23 cellular contexts compared by ENCODE assay signal in the genomic region with DNA sequence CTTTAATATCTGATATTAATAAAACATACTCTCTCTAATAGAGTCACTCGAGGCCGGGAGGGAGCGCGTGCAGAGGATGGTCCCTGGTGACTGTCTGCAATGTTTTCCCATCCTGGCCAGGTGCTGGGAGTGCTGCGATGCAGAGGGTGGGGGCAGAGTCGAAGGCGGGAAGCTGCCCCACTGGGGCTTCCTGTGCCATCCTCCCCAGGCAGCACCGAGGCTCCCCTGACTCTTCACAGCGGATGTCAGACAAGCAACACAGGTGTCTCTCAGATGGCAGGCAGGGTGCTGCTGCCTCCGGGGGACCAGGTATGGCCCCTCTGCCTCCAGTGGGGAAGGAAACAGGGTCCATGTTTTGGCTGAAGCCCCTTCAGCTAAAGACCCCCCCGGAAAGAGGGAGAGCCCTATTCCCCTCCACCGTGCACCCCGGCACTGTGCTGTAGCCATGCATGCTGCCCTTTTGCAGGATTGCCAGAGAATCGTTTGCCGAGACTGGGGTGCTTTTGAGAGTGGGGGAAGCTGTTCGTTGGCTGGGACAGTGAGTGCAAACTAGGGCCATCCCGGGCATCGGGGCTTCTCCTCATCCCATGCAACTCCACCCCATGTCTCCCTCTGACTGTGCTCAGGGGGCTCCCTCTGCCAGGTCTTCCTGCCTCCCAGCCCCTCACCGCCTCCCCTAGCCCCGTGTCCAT.
"Had no signal": no experiment of that assay in that cellular context is flagged by ENCODE, and none has a peak within 500 bp of the region (broad histone marks: within the 10 kb centered on the region; RNA-seq: fewer than 3 reads in every experiment).

No MANE protein-coding gene starts in this region.

- H3K36me3 ChIP-seq: neural progenitor cell, pancreas, suprapubic skin, transverse colon, upper lobe of right lung, uterus had no signal

- H3K27me3 Mint-ChIP-seq: stimulated activated naive CD8-positive, alpha-beta T cell treated with anti-CD3 and anti-CD28 coated beads, Interleukin-15, amount 100 ng/mL, for 72 hours had no signal

- H3K9ac ChIP-seq: neural progenitor cell had no signal

- H3K4me3 Mint-ChIP-seq: mesothelial cell of epicardium; nephron; neural progenitor cell; stimulated activated naive CD8-positive, alpha-beta T cell treated with anti-CD3 and anti-CD28 coated beads, Interleukin-15, amount 100 ng/mL, for 72 hours had no signal

- H3K9me3 ChIP-seq: mucosa of descending colon, pancreas, suprapubic skin, transverse colon, upper lobe of right lung, uterus had no signal

- H3K4me1 Mint-ChIP-seq: mesothelial cell of epicardium, naive B cell, nephron had no signal

- H3K27ac ChIP-seq: dorsolateral prefrontal cortex, neural progenitor cell, pancreas, suprapubic skin, transverse colon, upper lobe of right lung, uterus had no signal

- ATAC-seq: left lobe of liver; mucosa of descending colon; pancreas; sciatic nerve; stimulated activated naive CD8-positive, alpha-beta T cell treated with anti-CD3 and anti-CD28 coated beads, Interleukin-15, amount 100 ng/mL, for 72 hours; upper lobe of right lung had no signal

- H3K27me3 ChIP-seq: neural progenitor cell, pancreas, uterus had no signal

- DNase-seq: effector CD4-positive, alpha-beta T cell; head of caudate nucleus; mesenchymal stem cell; naive B cell; nucleus accumbens; stimulated activated CD4-positive, alpha-beta T cell treated with anti-CD3 and anti-CD28 coated beads, Interleukin-12 subunit alpha, Interleukin-12 subunit beta, amount 100 ng/mL, for 4 hours; stimulated activated CD4-positive, alpha-beta T cell treated with anti-CD3 and anti-CD28 coated beads, Interleukin-1b, Interleukin-23, amount 100 ng/mL, for 48 hours; stimulated activated CD4-positive, alpha-beta T cell treated with anti-CD3 and anti-CD28 coated beads, Interleukin-4, amount 100 ng/mL, for 1 hour; stimulated activated CD8-positive, alpha-beta memory T cell treated with anti-CD3 and anti-CD28 coated beads, Interleukin-4, amount 100 ng/mL, for 48 hours; stimulated activated naive CD8-positive, alpha-beta T cell treated with anti-CD3 and anti-CD28 coated beads, Interleukin-15, amount 100 ng/mL, for 72 hours; transverse colon; upper lobe of right lung; uterus had no signal

- H3K27ac Mint-ChIP-seq: mesothelial cell of epicardium, naive B cell, nephron, neural progenitor cell had no signal

- H3K36me3 Mint-ChIP-seq: naive B cell, neural progenitor cell had no signal

- H3K4me2 ChIP-seq: neural progenitor cell, smooth muscle cell had no signal

- H2AFZ ChIP-seq: neural progenitor cell had no signal

- H3K9me3 Mint-ChIP-seq: stimulated activated naive CD8-positive, alpha-beta T cell treated with anti-CD3 and anti-CD28 coated beads, Interleukin-15, amount 100 ng/mL, for 72 hours had no signal

- H3K4me1 ChIP-seq: neural progenitor cell, pancreas, suprapubic skin, transverse colon, upper lobe of right lung, uterus had no signal

- H3K4me3 ChIP-seq: dorsolateral prefrontal cortex, mucosa of descending colon, neural progenitor cell, pancreas, smooth muscle cell, suprapubic skin, transverse colon, upper lobe of right lung, uterus had no signal
